1 cellular context compared by ENCODE assay signal in genomic region chr20:32207626-32208498, GRCh38.
TF ChIP-seq lines count a peak whose summit lies in the region.

PLAGL2 (minus strand) TSS chr20:32207743; CDS start chr20:32202178, 5,565 bp downstream.
POFUT1 (plus strand) TSS chr20:32207880; CDS start chr20:32207942, 62 bp downstream.

TF ChIP-seq in K562, 482 proteins besides CTCF, POLR2A, EP300 and RAD21 (continued from another document and continues in another):
- peak in 1 of 2 experiments; percentile 43 for TF ChIP-seq AFF1 (IDR thresholded peaks at IDR 0.05; ENCODE audit: low read depth in 1 of 2, partially characterized antibody in 2 of 2)
- no peak for TF ChIP-seq CGGBP1 (CRISPR knock-in tag; IDR thresholded peaks at IDR 0.05)
- no peak for TF ChIP-seq ELK1 (CRISPR knock-in tag; IDR thresholded peaks at IDR 0.05)
- no peak for TF ChIP-seq NCOA6 (IDR thresholded peaks at IDR 0.05)
- TF ChIP-seq ZNF133 (CRISPR knock-in tag; IDR thresholded peaks at IDR 0.05): no peak
- TF ChIP-seq TEAD1 (CRISPR knock-in tag; IDR thresholded peaks at IDR 0.05): peak in 1 of 2 experiments; percentile 42; a peak in 1 of 4 replicates
- peak; percentile 98 for TF ChIP-seq RB1 (IDR thresholded peaks at IDR 0.05; ENCODE audit: low read depth)
- no peak for TF ChIP-seq ZBTB8A (IDR thresholded peaks at IDR 0.05; ENCODE audit: partially characterized antibody)
- no peak for TF ChIP-seq MECOM (CRISPR knock-in tag; IDR thresholded peaks at IDR 0.05)
- peak; percentile 82; the same call in 1 of the 2 replicates for TF ChIP-seq ETS1 (conservative IDR thresholded peaks at IDR 0.05; ENCODE audit: control insufficient read depth, low read depth, low read length)
- TF ChIP-seq NFIX (CRISPR knock-in tag; IDR thresholded peaks at IDR 0.05; ENCODE audit: low read depth): no peak
- no peak for TF ChIP-seq GABPB2 (CRISPR knock-in tag; conservative IDR thresholded peaks at IDR 0.05)
- TF ChIP-seq CREM (IDR thresholded peaks at IDR 0.05; ENCODE audit: low read depth): peak; percentile 61
- TF ChIP-seq COPS2 (conservative IDR thresholded peaks at IDR 0.05): no peak
- TF ChIP-seq PYGO2 (tag; IDR thresholded peaks at IDR 0.05): no peak
- no peak for TF ChIP-seq MBD1 (CRISPR knock-in tag; IDR thresholded peaks at IDR 0.05)
- no peak for TF ChIP-seq POLR3G (IDR thresholded peaks at IDR 0.05; ENCODE audit: extremely low read depth, insufficient read length, insufficient replicate concordance)
- no peak for TF ChIP-seq SRSF7 (optimal IDR thresholded peaks at IDR 0.05; ENCODE audit: low read depth, low read length)
- TF ChIP-seq IRF9 (tag; IDR thresholded peaks at IDR 0.05): no peak
- no peak for TF ChIP-seq THRA (IDR thresholded peaks at IDR 0.05)
- TF ChIP-seq MEF2A (IDR thresholded peaks at IDR 0.05; ENCODE audit: control insufficient read depth, low read depth, low read length): no peak
- no peak for TF ChIP-seq ZBTB33 (CRISPR knock-in tag; IDR thresholded peaks at IDR 0.05)
- no peak for TF ChIP-seq STAT5B (CRISPR knock-in tag; IDR thresholded peaks at IDR 0.05)
- TF ChIP-seq HMGN3 (IDR thresholded peaks at IDR 0.05; ENCODE audit: borderline replicate concordance, extremely low read depth, insufficient read length, low read depth, low read length): peak; percentile 88
- TF ChIP-seq ZNF639 (CRISPR knock-in tag; conservative IDR thresholded peaks at IDR 0.05 in 1 of 2, IDR thresholded peaks at IDR 0.05 in 1 of 2): peak in 1 of 2 experiments; percentile 100; a peak in 2 of 4 replicates
- TF ChIP-seq PTTG1 (tag; IDR thresholded peaks at IDR 0.05; ENCODE audit: low read depth): no peak
- no peak for TF ChIP-seq E2F5 (CRISPR knock-in tag; IDR thresholded peaks at IDR 0.05)
- TF ChIP-seq NCOA1 (IDR thresholded peaks at IDR 0.05; ENCODE audit: low read depth): no peak
- no peak for TF ChIP-seq TAF9B (IDR thresholded peaks at IDR 0.05; ENCODE audit: partially characterized antibody)
- TF ChIP-seq CREB3L1 (IDR thresholded peaks at IDR 0.05; ENCODE audit: borderline replicate concordance, low read depth): peak; percentile 75; the same call in 1 of the 2 replicates
- TF ChIP-seq DIDO1 (tag; IDR thresholded peaks at IDR 0.05; ENCODE audit: low read depth): no peak
- TF ChIP-seq CCAR2 (IDR thresholded peaks at IDR 0.05; ENCODE audit: low read depth, low read length): no peak
- no peak for TF ChIP-seq BCL6 (CRISPR knock-in tag; IDR thresholded peaks at IDR 0.05)
- TF ChIP-seq NFE2L1 (tag; IDR thresholded peaks at IDR 0.05; ENCODE audit: borderline replicate concordance, low read depth): no peak
- no peak for TF ChIP-seq BRF1 (IDR thresholded peaks at IDR 0.05; ENCODE audit: borderline replicate concordance, extremely low read depth, insufficient read length)
- TF ChIP-seq FOXK2 (conservative IDR thresholded peaks at IDR 0.05 in 1 of 2, IDR thresholded peaks at IDR 0.05 in 1 of 2; ENCODE audit: low read depth in 2 of 2): no peak
- no peak for TF ChIP-seq TSHZ1 (CRISPR knock-in tag; IDR thresholded peaks at IDR 0.05)
